8 cellular contexts compared by ENCODE assay signal in the genomic region with DNA sequence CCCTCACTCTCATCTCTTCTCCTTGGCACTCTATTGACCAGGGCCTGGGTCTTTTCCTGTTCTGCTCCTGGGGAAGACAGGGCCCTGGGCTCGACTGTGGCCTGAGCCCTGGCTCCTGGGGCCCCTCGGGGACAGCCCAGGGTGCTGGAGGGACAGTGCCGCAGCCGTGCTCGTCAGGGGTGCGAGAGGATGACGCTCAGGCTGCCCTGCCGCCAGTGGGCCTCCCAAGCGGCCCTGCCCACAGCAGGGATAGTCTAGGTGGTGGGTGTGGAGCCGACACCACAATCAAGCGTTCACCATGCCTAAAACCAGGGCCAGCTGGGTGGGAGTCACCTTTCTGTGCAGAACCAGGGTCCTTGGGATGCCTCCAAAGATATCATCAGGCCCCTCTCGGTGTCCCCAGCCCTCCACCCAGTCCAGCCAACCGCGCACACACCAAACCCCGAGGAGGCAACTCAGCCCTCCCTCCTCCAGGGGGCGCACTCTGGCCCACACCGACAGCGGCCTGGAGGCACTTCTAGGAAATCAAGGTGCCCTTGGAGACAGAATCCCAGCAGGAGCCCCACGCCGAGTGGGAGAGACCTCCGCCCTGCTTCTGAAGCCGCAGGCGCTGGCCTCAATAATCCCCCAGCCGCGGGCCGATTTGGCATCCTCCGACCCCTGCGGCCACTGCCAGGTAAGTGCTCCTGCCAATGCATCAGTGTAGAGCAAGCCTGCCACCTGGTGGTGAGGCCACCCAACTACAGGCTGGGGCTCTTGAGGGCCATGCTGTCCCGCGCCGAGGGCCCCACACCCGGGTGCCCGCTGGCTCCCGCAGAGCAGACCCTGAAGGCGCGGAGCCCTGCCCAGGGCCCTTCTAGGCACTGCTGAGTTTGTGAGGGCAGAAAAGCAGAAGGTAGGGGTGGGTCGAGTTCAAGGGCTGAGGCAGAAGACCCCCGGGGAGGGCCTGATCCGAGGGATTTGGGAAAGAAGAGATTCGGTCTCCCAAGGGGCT.
DNase-seq lines count a peak whose midpoint lies in the region; ATAC-seq, FAIRE-seq and TF ChIP-seq lines count a peak whose summit lies in the region.

No MANE protein-coding gene starts in this region.

- H3K4me3 ChIP-seq in HepG2 (replicated peaks in 1 of 3; ENCODE audit: insufficient read depth in 1 of 3, low read depth in 2 of 3, low read length in 3 of 3) = peak overlapping the region; percentile 39 to 71 (median 43); a peak in 4 of 6 replicates

- no peak for TF ChIP-seq EP300 in HepG2 (IDR thresholded peaks at IDR 0.05; ENCODE audit: low read depth in 2 of 2, low read length in 2 of 2)
- TF ChIP-seq EP300 in HepG2 (CRISPR knock-in tag; IDR thresholded peaks at IDR 0.05; ENCODE audit: borderline replicate concordance) = no peak

- intact Hi-C loops in activated CD4-positive, alpha-beta T cell treated with anti-CD3 and anti-CD28 coated beads, Interleukin-2, amount 10 ng/mL, durations not matched to agents 24 days and 14 days (cut with micrococcal nuclease) = loop anchor here (2.0 to 5.0 kb wide), 3 partner anchors 60 to 1539 kb away; no protein-coding TSS in a partner anchor
- intact Hi-C loops in HepG2 (cut with micrococcal nuclease; ENCODE audit: unreplicated experiment) = loop anchor here (2.0 kb wide), 2 partner anchors 286 to 1502 kb away; no protein-coding TSS in a partner anchor

- H3K27me3 ChIP-seq in HepG2 (ENCODE audit: control insufficient read depth in 1 of 2, insufficient read depth in 2 of 2, low read length in 2 of 2) = no peaks in the 10 kb centered on the region; a peak in 1 of 5 replicates

- H3K27ac Mint-ChIP-seq in activated CD4-positive, alpha-beta T cell treated with anti-CD3 and anti-CD28 coated beads, Interleukin-2, amount 10 ng/mL, durations not matched to agents 24 days and 14 days = no peak overlapping the region

- H4K20me1 ChIP-seq in HepG2 (ENCODE audit: insufficient read depth, low read length) = no peaks in the 10 kb centered on the region

- peak overlapping the region; percentile 9; the same call in 1 of the 2 replicates for H3K9ac ChIP-seq in HepG2 (ENCODE audit: insufficient read depth, low read depth, low read length)

- TF ChIP-seq POLR2A in GM18505 (IDR thresholded peaks at IDR 0.05; ENCODE audit: borderline replicate concordance, extremely low read depth, insufficient read depth, insufficient read length) (no peak), HepG2 (IDR thresholded peaks at IDR 0.05; ENCODE audit: insufficient read depth in 1 of 2, low read depth in 2 of 2, low read length in 2 of 2) (no peak)

- no peaks in the 10 kb centered on the region for H3K36me3 ChIP-seq in HepG2 (replicated peaks in 1 of 2; ENCODE audit: control insufficient read depth in 1 of 2, insufficient read depth in 2 of 2, low read length in 2 of 2)

- ATAC-seq in GM18505 (IDR thresholded peaks at IDR 0.05; ENCODE audit: unreplicated experiment) (peak; percentile 83), HG02981 (IDR thresholded peaks at IDR 0.05; ENCODE audit: unreplicated experiment) (peak; percentile 90), HepG2 (peak; percentile 97)

- no peak overlapping the region for H3K27ac ChIP-seq in HepG2 (ENCODE audit: extremely low read length, insufficient read depth, low read length)

- H2AFZ ChIP-seq in HepG2 (ENCODE audit: low read length) = no peak overlapping the region

- no peaks in the 10 kb centered on the region for H3K27me3 Mint-ChIP-seq in activated CD4-positive, alpha-beta T cell treated with anti-CD3 and anti-CD28 coated beads, Interleukin-2, amount 10 ng/mL, durations not matched to agents 24 days and 14 days

- peak overlapping the region; percentile 65 for H3K4me2 ChIP-seq in HepG2 (ENCODE audit: low read depth, low read length)

- TF ChIP-seq CTCF in HepG2 (CRISPR knock-in tag; IDR thresholded peaks at IDR 0.05) = peak; percentile 92

- H3K9me3 Mint-ChIP-seq in activated CD4-positive, alpha-beta T cell treated with anti-CD3 and anti-CD28 coated beads, Interleukin-2, amount 10 ng/mL, durations not matched to agents 24 days and 14 days = no peaks in the 10 kb centered on the region

- FAIRE-seq in HepG2 (lab: Jason Lieb, UNC) = no peak

- H3K9me3 ChIP-seq in HepG2 (ENCODE audit: low read length) = no peaks in the 10 kb centered on the region

- WGBS in HepG2 (ENCODE audit: low lambda C conversion rate) = 50% methylated on average over 2 of the region's 40 CpGs

- peaks cover 6% of the 10 kb centered on the region; the same call in 1 of the 2 replicates for H3K4me1 ChIP-seq in HepG2 (ENCODE audit: insufficient read depth, low read length)

- CTCF ChIA-PET in HepG2 (lab: Yijun Ruan, JAX; ENCODE audit: low intra/inter-chr PET ratio, low total read pairs) = interaction anchor here (1.2 to 2.2 kb wide), 5 partner anchors 60 to 1537 kb away, joined by 4 to 11 read pairs (median 6); no protein-coding TSS in a partner anchor

- TF ChIP-seq RAD21 in HepG2 (CRISPR knock-in tag; IDR thresholded peaks at IDR 0.05) = peak; percentile 93

- POLR2A ChIA-PET in HepG2 (lab: Yijun Ruan, JAX) = no interaction called here

- BruUV-seq in HepG2 (replicated peaks; lab: Mats Ljungman, UMichigan) = no TSS peak

- no peaks in the 10 kb centered on the region for H3K36me3 Mint-ChIP-seq in activated CD4-positive, alpha-beta T cell treated with anti-CD3 and anti-CD28 coated beads, Interleukin-2, amount 10 ng/mL, durations not matched to agents 24 days and 14 days (ENCODE audit: low read depth)

- H3K4me3 Mint-ChIP-seq in activated CD4-positive, alpha-beta T cell treated with anti-CD3 and anti-CD28 coated beads, Interleukin-2, amount 10 ng/mL, durations not matched to agents 24 days and 14 days = peak overlapping the region; percentile 48

- DNase-seq in NCI-H2171 (lab: John Stamatoyannopoulos, UW) = peak; percentile 60
- peak; percentile 92 for DNase-seq in activated CD4-positive, alpha-beta T cell treated with anti-CD3 and anti-CD28 coated beads, Interleukin-2, amount 10 ng/mL, durations not matched to agents 24 days and 14 days
- DNase-seq in dermis microvascular lymphatic vessel endothelial cell (ENCODE audit: low read depth in 2 of 2) = peak; percentile 55 to 63
- peak; percentile 67 for DNase-seq in HepG2 (ENCODE audit: low spot score)
- DNase-seq in stimulated activated CD4-positive, alpha-beta T cell treated with anti-CD3 and anti-CD28 coated beads, TNF-alpha, amount 100 ng/mL, for 4 hours (ENCODE audit: low read depth in 3 of 3) = peak; percentile 23 to 56 (median 44)
- no peak for DNase-seq in dedifferentiated amniotic fluid mesenchymal stem cell (ENCODE audit: extremely low spot score)

- no peaks in the 10 kb centered on the region for H3K4me1 Mint-ChIP-seq in activated CD4-positive, alpha-beta T cell treated with anti-CD3 and anti-CD28 coated beads, Interleukin-2, amount 10 ng/mL, durations not matched to agents 24 days and 14 days

- no peaks in the 10 kb centered on the region for H3K79me2 ChIP-seq in HepG2 (ENCODE audit: insufficient read depth, low read length)

- in situ Hi-C loops in HepG2 (cut with HindIII; ENCODE audit: extremely low pct_ligation_motif_present, low pct_unique_long_range_greater_than_20kb) = no loop called here

TF ChIP-seq in HepG2, 621 proteins besides CTCF, POLR2A, EP300 and RAD21 (continues in another document):
- TF ChIP-seq SMC3 (IDR thresholded peaks at IDR 0.05; ENCODE audit: low read length) (peak; percentile 69), HMGXB4 (CRISPR knock-in tag; IDR thresholded peaks at IDR 0.05; ENCODE audit: borderline replicate concordance in 1 of 2, low read depth in 1 of 2) (peak; percentile 69 to 90; a peak in 3 of 4 replicates), KAT8 (CRISPR knock-in tag; IDR thresholded peaks at IDR 0.05) (0 out of 2 replicates have a peak, but pooled peaks have one; percentile 30), ZNF263 (CRISPR knock-in tag; IDR thresholded peaks at IDR 0.05) (peak; percentile 39; the same call in 1 of the 2 replicates), ZNF598 (CRISPR knock-in tag; IDR thresholded peaks at IDR 0.05; ENCODE audit: borderline replicate concordance) (peak; percentile 67; the same call in 1 of the 2 replicates), ZFX (CRISPR knock-in tag; IDR thresholded peaks at IDR 0.05; ENCODE audit: low read depth) (peak; percentile 54), YY1 (IDR thresholded peaks at IDR 0.05; ENCODE audit: insufficient read depth, insufficient replicate concordance, low read depth, low read length) (peak; percentile 25), TAF15 (IDR thresholded peaks at IDR 0.05; ENCODE audit: low read depth, low read length, poor library complexity, severe bottlenecking) (peak; percentile 20), IKZF5 (CRISPR knock-in tag; IDR thresholded peaks at IDR 0.05) (peak; percentile 52; the same call in 1 of the 2 replicates), ZNF547 (CRISPR knock-in tag; IDR thresholded peaks at IDR 0.05) (peak; percentile 73; the same call in 1 of the 2 replicates), ARNT2 (CRISPR knock-in tag; IDR thresholded peaks at IDR 0.05; ENCODE audit: low read depth) (no peak), ERF (CRISPR knock-in tag; IDR thresholded peaks at IDR 0.05) (no peak), REPIN1 (CRISPR knock-in tag; IDR thresholded peaks at IDR 0.05; ENCODE audit: borderline replicate concordance, low read depth) (peak; percentile 52; the same call in 1 of the 2 replicates), SOX6 (IDR thresholded peaks at IDR 0.05) (no peak), SOX6 (CRISPR knock-in tag; IDR thresholded peaks at IDR 0.05) (0 out of 2 replicates have a peak, but pooled peaks have one; percentile 22)
